Comparison of ENCODE assay signal across 26 cellular contexts in the genomic region with DNA sequence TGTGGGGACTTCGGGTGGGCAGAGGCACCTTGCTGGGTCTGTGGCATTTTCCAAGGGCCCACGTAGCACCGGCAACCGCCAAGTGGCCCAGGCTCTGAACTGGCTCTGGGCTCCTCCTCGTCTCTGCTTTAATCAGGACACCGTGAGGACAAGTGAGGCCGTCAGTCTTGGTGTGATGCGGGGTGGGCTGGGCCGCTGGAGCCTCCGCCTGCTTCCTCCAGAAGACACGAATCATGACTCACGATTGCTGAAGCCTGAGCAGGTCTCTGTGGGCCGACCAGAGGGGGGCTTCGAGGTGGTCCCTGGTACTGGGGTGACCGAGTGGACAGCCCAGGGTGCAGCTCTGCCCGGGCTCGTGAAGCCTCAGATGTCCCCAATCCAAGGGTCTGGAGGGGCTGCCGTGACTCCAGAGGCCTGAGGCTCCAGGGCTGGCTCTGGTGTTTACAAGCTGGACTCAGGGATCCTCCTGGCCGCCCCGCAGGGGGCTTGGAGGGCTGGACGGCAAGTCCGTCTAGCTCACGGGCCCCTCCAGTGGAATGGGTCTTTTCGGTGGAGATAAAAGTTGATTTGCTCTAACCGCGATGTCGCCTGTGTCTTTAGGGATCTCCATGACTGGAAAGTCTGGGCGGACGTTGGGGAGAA. TPM values are rescaled to one million over a fixed set of nuclear protein-coding genes. Genes with fewer than 3 reads are reported as not detected.
"Had no signal": no experiment of that assay in that cellular context is flagged by ENCODE, and none has a peak within 500 bp of the region (broad histone marks: within the 10 kb centered on the region; RNA-seq: fewer than 3 reads in every experiment).

No MANE protein-coding gene starts in this region.

- H3K4me3 Mint-ChIP-seq: activated CD4-positive, alpha-beta T cell treated with anti-CD3 and anti-CD28 coated beads, Interleukin-2, amount 10 ng/mL, durations not matched to agents 7 days and 5 days; activated naive CD4-positive, alpha-beta T cell treated with anti-CD3 and anti-CD28 coated beads, Interleukin-2, amount 50 U/mL, for 24 hours; dendritic cell treated with granulocyte-macrophage colony-stimulating factor and Interleukin-4, amounts not matched to agents 40 ng/mL and 50 ng/mL, for 4 days; nephron progenitor cell; stimulated activated effector memory CD8-positive, alpha-beta T cell treated with anti-CD3 and anti-CD28 coated beads, Interleukin-12 subunit alpha, Interleukin-12 subunit beta, amount 100 ng/mL, for 72 hours; type B pancreatic cell had no signal

- FAIRE-seq: endothelial cell of umbilical vein, small intestine, TTC549 had no signal

- H3K27ac ChIP-seq: cardiac muscle cell, esophagus muscularis mucosa, gastroesophageal sphincter, heart left ventricle, right atrium auricular region, testis had no signal

- H3K9me3 Mint-ChIP-seq: activated naive CD4-positive, alpha-beta T cell treated with anti-CD3 and anti-CD28 coated beads, Interleukin-2, amount 50 U/mL, for 24 hours; dendritic cell treated with granulocyte-macrophage colony-stimulating factor and Interleukin-4, amounts not matched to agents 40 ng/mL and 50 ng/mL, for 4 days; nephron progenitor cell; stimulated activated effector memory CD8-positive, alpha-beta T cell treated with anti-CD3 and anti-CD28 coated beads, Interleukin-12 subunit alpha, Interleukin-12 subunit beta, amount 100 ng/mL, for 72 hours; type B pancreatic cell had no signal

- H3K4me1 Mint-ChIP-seq: nephron progenitor cell had no signal

- H3K4me1 ChIP-seq: testis had no signal

- DNase-seq: activated CD4-positive, alpha-beta T cell treated with anti-CD3 and anti-CD28 coated beads, Interleukin-2, amount 10 ng/mL, durations not matched to agents 7 days and 5 days; activated CD8-positive, alpha-beta memory T cell treated with anti-CD3 and anti-CD28 coated beads, Interleukin-2, amount 50 U/mL, for 4 hours; activated gamma-delta T cell; activated T-cell treated with anti-CD3 and anti-CD28 coated beads, Interleukin-2, amount 50 U/mL, for 48 hours; amniotic stem cell; effector memory CD4-positive, alpha-beta T cell; left ventricle myocardium superior; nephron progenitor cell; nucleus accumbens; small intestine; stimulated activated CD4-positive, alpha-beta T cell treated with anti-CD3 and anti-CD28 coated beads, Interleukin-4, amount 100 ng/mL, for 24 hours; testis had no signal

- H3K9me3 ChIP-seq: esophagus muscularis mucosa, gastroesophageal sphincter, heart left ventricle, right atrium auricular region, testis had no signal

- ATAC-seq: activated CD4-positive, CD25-positive, alpha-beta regulatory T cell treated with anti-CD3 and anti-CD28 coated beads, Interleukin-2, amount 50 U/mL, for 24 hours; gastroesophageal sphincter; heart left ventricle; stimulated activated effector memory CD8-positive, alpha-beta T cell treated with anti-CD3 and anti-CD28 coated beads, Interleukin-12 subunit alpha, Interleukin-12 subunit beta, amount 100 ng/mL, for 72 hours had no signal

- H3K27me3 ChIP-seq: esophagus muscularis mucosa, gastroesophageal sphincter, heart left ventricle, right atrium auricular region, testis had no signal

- H3K4me3 ChIP-seq: cardiac muscle cell, esophagus muscularis mucosa, gastroesophageal sphincter, heart left ventricle, right atrium auricular region, testis had no signal

- H3K27me3 Mint-ChIP-seq: activated CD4-positive, alpha-beta T cell treated with anti-CD3 and anti-CD28 coated beads, Interleukin-2, amount 10 ng/mL, durations not matched to agents 7 days and 5 days; activated naive CD4-positive, alpha-beta T cell treated with anti-CD3 and anti-CD28 coated beads, Interleukin-2, amount 50 U/mL, for 24 hours; dendritic cell treated with granulocyte-macrophage colony-stimulating factor and Interleukin-4, amounts not matched to agents 40 ng/mL and 50 ng/mL, for 4 days; type B pancreatic cell had no signal

- H3K27ac Mint-ChIP-seq: activated CD4-positive, alpha-beta T cell treated with anti-CD3 and anti-CD28 coated beads, Interleukin-2, amount 10 ng/mL, durations not matched to agents 7 days and 5 days; activated naive CD4-positive, alpha-beta T cell treated with anti-CD3 and anti-CD28 coated beads, Interleukin-2, amount 50 U/mL, for 24 hours; dendritic cell treated with granulocyte-macrophage colony-stimulating factor and Interleukin-4, amounts not matched to agents 40 ng/mL and 50 ng/mL, for 4 days; nephron progenitor cell; progenitor cell of endocrine pancreas; stimulated activated effector memory CD8-positive, alpha-beta T cell treated with anti-CD3 and anti-CD28 coated beads, Interleukin-12 subunit alpha, Interleukin-12 subunit beta, amount 100 ng/mL, for 72 hours; type B pancreatic cell had no signal

RNA-seq across cellular contexts. Expression of a gene that starts 30.2 kb away (rescaled TPM):
- total RNA-seq: endothelial cell of umbilical vein, heart left ventricle, left ventricle myocardium superior, myocyte, right atrium auricular region had no signal
- polyA plus RNA-seq: endothelial cell of umbilical vein had no signal
